Comparison of ENCODE assay signal across 1 cellular context in the genomic region with DNA sequence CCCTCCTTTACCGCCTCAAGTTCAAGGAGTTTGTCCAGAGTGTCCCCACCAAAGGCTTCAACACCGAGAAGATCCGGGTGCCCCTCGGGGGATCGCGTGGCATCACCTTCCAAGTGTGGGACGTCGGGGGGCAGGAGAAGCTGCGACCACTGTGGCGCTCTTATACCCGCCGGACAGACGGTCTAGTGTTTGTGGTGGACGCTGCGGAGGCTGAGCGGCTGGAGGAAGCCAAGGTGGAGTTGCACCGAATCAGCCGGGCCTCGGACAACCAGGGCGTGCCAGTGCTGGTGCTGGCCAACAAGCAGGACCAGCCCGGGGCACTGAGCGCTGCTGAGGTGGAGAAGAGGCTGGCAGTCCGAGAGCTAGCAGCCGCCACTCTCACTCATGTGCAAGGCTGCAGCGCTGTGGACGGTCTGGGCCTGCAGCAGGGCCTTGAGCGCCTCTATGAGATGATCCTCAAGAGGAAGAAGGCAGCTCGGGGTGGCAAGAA.
A peak's percentile ranks its signal among the peaks of the same experiment; 100 is the strongest.
TF ChIP-seq lines count a peak whose summit lies in the region.

No MANE protein-coding gene starts in this region.

TF ChIP-seq in HepG2, 621 proteins besides CTCF, POLR2A, EP300 and RAD21 (continued from another document):
- no peak for TF ChIP-seq ATF5 (CRISPR knock-in tag; IDR thresholded peaks at IDR 0.05; ENCODE audit: low read depth)
- no peak for TF ChIP-seq POLR2AphosphoS5 (IDR thresholded peaks at IDR 0.05; ENCODE audit: low read depth, low read length)
- no peak for TF ChIP-seq YEATS2 (CRISPR knock-in tag; IDR thresholded peaks at IDR 0.05; ENCODE audit: borderline replicate concordance)
- TF ChIP-seq ZNF883 (CRISPR knock-in tag; IDR thresholded peaks at IDR 0.05; ENCODE audit: not compliant biosample characterization): no peak
- TF ChIP-seq SMARCE1 (IDR thresholded peaks at IDR 0.05; ENCODE audit: borderline replicate concordance): no peak
- no peak for TF ChIP-seq PHF21A (CRISPR knock-in tag; IDR thresholded peaks at IDR 0.05)
- no peak for TF ChIP-seq ZNF382 (CRISPR knock-in tag; IDR thresholded peaks at IDR 0.05; ENCODE audit: borderline replicate concordance)
- no peak for TF ChIP-seq ZZZ3 (CRISPR knock-in tag; IDR thresholded peaks at IDR 0.05; ENCODE audit: borderline replicate concordance)
- no peak for TF ChIP-seq KLF9 (CRISPR knock-in tag; IDR thresholded peaks at IDR 0.05; ENCODE audit: low read depth)
- TF ChIP-seq ZFX (CRISPR knock-in tag; IDR thresholded peaks at IDR 0.05; ENCODE audit: low read depth): peak; percentile 42
- TF ChIP-seq ZNF619 (CRISPR knock-in tag; IDR thresholded peaks at IDR 0.05): no peak
- no peak for TF ChIP-seq ZBED4 (CRISPR knock-in tag; IDR thresholded peaks at IDR 0.05; ENCODE audit: borderline replicate concordance)
- no peak for TF ChIP-seq ZNF280B (CRISPR knock-in tag; IDR thresholded peaks at IDR 0.05; ENCODE audit: borderline replicate concordance)
- TF ChIP-seq HDAC1 (CRISPR knock-in tag; IDR thresholded peaks at IDR 0.05): 0 out of 2 replicates have a peak, but pooled peaks have one; percentile 40
- no peak for TF ChIP-seq ZBTB14 (CRISPR knock-in tag; IDR thresholded peaks at IDR 0.05)
- TF ChIP-seq NR2F6 (IDR thresholded peaks at IDR 0.05): no peak
- no peak for TF ChIP-seq NR2F6 (CRISPR knock-in tag; IDR thresholded peaks at IDR 0.05)
- TF ChIP-seq NFATC3 (CRISPR knock-in tag; IDR thresholded peaks at IDR 0.05): 0 out of 2 replicates have a peak, but pooled peaks have one; percentile 48
- no peak for TF ChIP-seq MTF2 (CRISPR knock-in tag; IDR thresholded peaks at IDR 0.05; ENCODE audit: borderline replicate concordance)
- TF ChIP-seq TCF12 (IDR thresholded peaks at IDR 0.05): no peak
- TF ChIP-seq TCF12 (CRISPR knock-in tag; IDR thresholded peaks at IDR 0.05): 0 out of 2 replicates have a peak, but pooled peaks have one; percentile 26
- no peak for TF ChIP-seq SP5 (CRISPR knock-in tag; IDR thresholded peaks at IDR 0.05; ENCODE audit: borderline replicate concordance, low read depth)
TF ChIP-seq in HepG2: peak in this region for 42.
